8 cellular contexts compared by ENCODE assay signal in the genomic region with DNA sequence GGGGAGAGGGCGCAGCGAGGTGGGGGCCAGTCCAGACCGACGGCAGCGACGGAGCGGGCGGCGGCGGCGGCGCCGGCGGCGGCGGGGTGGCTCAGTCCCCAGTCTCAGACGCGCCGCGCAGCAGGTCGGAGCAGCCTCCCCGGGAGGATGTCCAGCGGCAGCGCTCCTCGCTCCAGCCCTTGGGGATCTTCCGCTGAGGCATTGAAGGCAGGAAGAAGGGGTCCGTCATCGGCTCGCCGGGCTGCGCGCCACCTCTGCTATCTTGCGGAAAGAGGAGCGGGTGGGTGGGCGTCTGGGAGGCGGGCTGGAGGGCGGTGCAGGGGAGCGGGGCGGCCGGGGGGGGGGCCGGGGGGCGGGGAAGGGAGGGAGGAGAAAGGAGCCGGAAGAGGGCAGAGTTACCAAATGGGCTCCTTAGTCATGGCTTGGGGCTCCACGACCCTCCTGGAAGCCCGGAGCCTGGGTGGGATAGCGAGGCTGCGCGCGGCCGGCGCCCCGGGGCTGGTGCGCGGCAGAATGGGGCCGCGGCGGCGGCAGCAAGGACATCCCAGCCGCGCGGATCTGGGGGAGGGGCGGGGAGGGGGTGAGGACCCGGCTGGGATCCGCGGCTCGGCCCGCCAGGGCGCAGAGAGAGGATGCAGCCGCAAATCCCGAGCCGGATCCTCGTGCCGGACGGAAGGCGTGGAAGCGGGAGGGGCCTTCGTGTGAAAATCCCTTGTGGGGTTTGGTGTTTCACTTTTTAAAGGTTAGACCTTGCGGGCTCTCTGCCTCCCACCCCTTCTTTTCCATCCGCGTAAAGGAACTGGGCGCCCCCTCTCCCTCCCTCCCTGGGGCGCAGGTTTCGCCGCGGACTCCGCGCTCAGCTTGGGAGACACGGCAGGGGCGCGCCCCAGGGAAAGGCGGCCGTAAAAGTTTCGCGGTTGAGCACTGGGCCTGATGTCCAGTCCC. TPM values are rescaled to one million over a fixed set of nuclear protein-coding genes. Genes with fewer than 3 reads are reported as not detected.
DNase-seq lines count a peak whose midpoint lies in the region; ATAC-seq and TF ChIP-seq lines count a peak whose summit lies in the region.

A gene with protein sequence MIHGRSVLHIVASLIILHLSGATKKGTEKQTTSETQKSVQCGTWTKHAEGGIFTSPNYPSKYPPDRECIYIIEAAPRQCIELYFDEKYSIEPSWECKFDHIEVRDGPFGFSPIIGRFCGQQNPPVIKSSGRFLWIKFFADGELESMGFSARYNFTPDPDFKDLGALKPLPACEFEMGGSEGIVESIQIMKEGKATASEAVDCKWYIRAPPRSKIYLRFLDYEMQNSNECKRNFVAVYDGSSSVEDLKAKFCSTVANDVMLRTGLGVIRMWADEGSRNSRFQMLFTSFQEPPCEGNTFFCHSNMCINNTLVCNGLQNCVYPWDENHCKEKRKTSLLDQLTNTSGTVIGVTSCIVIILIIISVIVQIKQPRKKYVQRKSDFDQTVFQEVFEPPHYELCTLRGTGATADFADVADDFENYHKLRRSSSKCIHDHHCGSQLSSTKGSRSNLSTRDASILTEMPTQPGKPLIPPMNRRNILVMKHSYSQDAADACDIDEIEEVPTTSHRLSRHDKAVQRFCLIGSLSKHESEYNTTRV (minus strand): TSS at position 267 of the 945 bp plus-strand sequence. CDS start 696 bp downstream, outside the sequence.

- H3K36me3 ChIP-seq in upper lobe of left lung: no peaks in the 10 kb centered on the region
- no peaks in the 10 kb centered on the region for H3K36me3 ChIP-seq in effector memory CD4-positive, alpha-beta T cell (ENCODE audit: control insufficient read depth, insufficient read depth, low read length)

- DNase-seq in activated T-cell treated with anti-CD3 and anti-CD28 coated beads, Interleukin-2, amount 50 U/mL, for 72 hours: no peak
- DNase-seq in activated T-cell treated with anti-CD3 and anti-CD28 coated beads, Interleukin-2, amount 50 U/mL, for 1 hour: no peak
- DNase-seq in T-helper 17 cell (no peak), upper lobe of left lung (peak in 1 of 2 donors; percentile 77), cerebellar cortex (ENCODE audit: low spot score) (no peak)
- DNase-seq in effector memory CD4-positive, alpha-beta T cell: no peak

- no peak within 1 kb of the TSS for H3K27ac Mint-ChIP-seq in activated T-cell treated with anti-CD3 and anti-CD28 coated beads, Interleukin-2, amount 50 U/mL, for 72 hours
- no peak within 1 kb of the TSS for H3K27ac Mint-ChIP-seq in T-helper 17 cell

- peaks cover 3 to 6% of the 10 kb centered on the region in 2 donors for H3K36me3 Mint-ChIP-seq in activated T-cell treated with anti-CD3 and anti-CD28 coated beads, Interleukin-2, amount 50 U/mL, for 72 hours (ENCODE audit: insufficient read depth in 2 of 2)
- no peaks in the 10 kb centered on the region for H3K36me3 Mint-ChIP-seq in T-helper 17 cell (ENCODE audit: low read depth)

- H3K4me3 Mint-ChIP-seq in activated T-cell treated with anti-CD3 and anti-CD28 coated beads, Interleukin-2, amount 50 U/mL, for 72 hours: peak within 1 kb of the TSS; percentile 20 to 66
- peak within 1 kb of the TSS; percentile 34 for H3K4me3 Mint-ChIP-seq in T-helper 17 cell

- no peak for ATAC-seq in activated T-cell treated with anti-CD3 and anti-CD28 coated beads, Interleukin-2, amount 50 U/mL, for 72 hours (replicated peaks in 1 of 2)
- ATAC-seq in T-helper 17 cell (no peak), upper lobe of left lung (ENCODE audit: low FRiP score in 2 of 2) (peak in 1 of 2 donors; percentile 11), HG03108 (IDR thresholded peaks at IDR 0.05; ENCODE audit: unreplicated experiment) (no peak)

- no peak within 1 kb of the TSS for H3K27ac ChIP-seq in upper lobe of left lung
- H3K27ac ChIP-seq in effector memory CD4-positive, alpha-beta T cell (ENCODE audit: insufficient read depth, low read length, poor library complexity, severe bottlenecking): no peak within 1 kb of the TSS

- peaks cover 11 to 26% (median 15%) of the 10 kb centered on the region in 4 donors for H3K4me1 ChIP-seq in upper lobe of left lung
- H3K4me1 ChIP-seq in effector memory CD4-positive, alpha-beta T cell (ENCODE audit: control insufficient read depth, insufficient read depth, low read length, poor library complexity, severe bottlenecking): no peaks in the 10 kb centered on the region

- peaks cover 34% of the 10 kb centered on the region for H3K27me3 Mint-ChIP-seq in activated T-cell treated with anti-CD3 and anti-CD28 coated beads, Interleukin-2, amount 50 U/mL, for 72 hours (ENCODE audit: low read depth)
- H3K27me3 Mint-ChIP-seq in T-helper 17 cell: peaks cover 9% of the 10 kb centered on the region

- H3K27me3 ChIP-seq in upper lobe of left lung: peaks cover 0 to 27% (median 10%) of the 10 kb centered on the region in 4 donors
- no peaks in the 10 kb centered on the region for H3K27me3 ChIP-seq in effector memory CD4-positive, alpha-beta T cell (replicated peaks; ENCODE audit: control insufficient read depth, insufficient read depth, low read length, poor library complexity, severe bottlenecking)

- no peak for TF ChIP-seq CTCF in upper lobe of left lung (IDR thresholded peaks at IDR 0.05)

- H3K4me1 Mint-ChIP-seq in activated T-cell treated with anti-CD3 and anti-CD28 coated beads, Interleukin-2, amount 50 U/mL, for 72 hours (ENCODE audit: low read depth): no peaks in the 10 kb centered on the region
- no peaks in the 10 kb centered on the region for H3K4me1 Mint-ChIP-seq in T-helper 17 cell

- H3K4me3 ChIP-seq in iPS-18c (ENCODE audit: insufficient read depth, low read depth, low read length): peak within 1 kb of the TSS; percentile 70
- H3K4me3 ChIP-seq in upper lobe of left lung: peak within 1 kb of the TSS in 3 of 4 donors; percentile 26 to 40 (median 33)
- H3K4me3 ChIP-seq in effector memory CD4-positive, alpha-beta T cell (ENCODE audit: insufficient read depth, low read depth, low read length, poor library complexity, severe bottlenecking): no peak within 1 kb of the TSS

- H3K9me3 Mint-ChIP-seq in activated T-cell treated with anti-CD3 and anti-CD28 coated beads, Interleukin-2, amount 50 U/mL, for 72 hours: peaks cover 2 to 3% of the 10 kb centered on the region in 2 donors

- TF ChIP-seq EP300 in upper lobe of left lung (IDR thresholded peaks at IDR 0.05): no peak

- TF ChIP-seq POLR2A in upper lobe of left lung (IDR thresholded peaks at IDR 0.05): no peak

- H3K9me3 ChIP-seq in T-helper 17 cell (ENCODE audit: control insufficient read depth, low read length, poor library complexity, severe bottlenecking) (no peaks in the 10 kb centered on the region), iPS-18c (ENCODE audit: control insufficient read depth, insufficient read depth, low read length) (peaks cover 2% of the 10 kb centered on the region), upper lobe of left lung (no peaks in the 10 kb centered on the region)
- no peaks in the 10 kb centered on the region for H3K9me3 ChIP-seq in effector memory CD4-positive, alpha-beta T cell (ENCODE audit: control insufficient read depth, low read length)

- 5 to 7% methylated on average over 17 to 39 of the region's 94 CpGs for WGBS in upper lobe of left lung, 2 donors

RNA-seq across cellular contexts. Expression of the gene that starts here (rescaled TPM):
- total RNA-seq in activated T-cell treated with anti-CD3 and anti-CD28 coated beads, Interleukin-2, amount 50 U/mL, for 72 hours: under 1 TPM in 1 of 2 donors, not detected in 1; 0.72 TPM
- total RNA-seq in T-helper 17 cell: not detected
- under 1 TPM in 1 of 6 donors, not detected in 5; 0.47 TPM for total RNA-seq in upper lobe of left lung
